In the genomic region with DNA sequence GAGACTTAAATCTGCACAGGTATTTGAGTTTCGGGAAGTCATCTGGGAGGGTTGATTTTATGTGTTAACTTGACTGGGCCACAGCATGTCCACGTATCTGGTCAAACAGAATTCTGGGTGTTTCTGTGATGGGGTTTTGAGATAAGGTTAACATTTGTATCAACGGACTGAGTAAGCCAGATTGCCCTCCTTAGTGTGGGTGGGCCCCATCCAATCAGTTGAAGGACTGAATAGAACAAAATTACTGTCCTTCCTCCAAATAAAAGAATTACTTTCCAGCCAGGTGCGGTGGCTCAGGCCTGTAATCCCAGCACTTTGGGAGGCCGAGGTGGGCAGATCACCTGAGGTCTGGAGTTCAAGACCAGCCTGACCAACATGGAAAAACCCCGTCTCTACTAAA, we compare ENCODE assay signal across 32 cellular contexts.
"Had no signal": no experiment of that assay in that cellular context is flagged by ENCODE, and none has a peak within 500 bp of the region (broad histone marks: within the 10 kb centered on the region; RNA-seq: fewer than 3 reads in every experiment).

No MANE protein-coding gene starts in this region.

- ATAC-seq: activated naive CD4-positive, alpha-beta T cell treated with anti-CD3 and anti-CD28 coated beads, Interleukin-2, amount 50 U/mL, for 72 hours; activated naive CD8-positive, alpha-beta T cell treated with anti-CD3 and anti-CD28 coated beads, Interleukin-2, amount 50 U/mL, for 24 hours; activated T-cell treated with anti-CD3 and anti-CD28 coated beads, Interleukin-2, amount 50 U/mL, for 4 hours; activated T-cell treated with anti-CD3 and anti-CD28 coated beads, Interleukin-2, amount 50 U/mL, for 72 hours; activated T-helper 17 cell treated with anti-CD3 and anti-CD28 coated beads, Interleukin-2, amount 50 U/mL, for 72 hours; body of pancreas had no signal

- FAIRE-seq: astrocyte, bronchial epithelial cell had no signal

- DNase-seq: activated effector memory CD4-positive, alpha-beta T cell treated with anti-CD3 and anti-CD28 coated beads, Interleukin-2, amount 50 U/mL, for 16 hours; activated effector memory CD4-positive, alpha-beta T cell treated with Interleukin-2 at 50 U/mL for 16 hours; activated gamma-delta T cell; activated gamma-delta T cell treated with Interleukin-2 at 50 U/mL for 16 hours; activated naive CD4-positive, alpha-beta T cell; activated naive CD4-positive, alpha-beta T cell treated with anti-CD3 and anti-CD28 coated beads for 36 hours; activated naive CD4-positive, alpha-beta T cell treated with anti-CD3 and anti-CD28 coated beads, Interleukin-2, amount 10 ng/mL, durations not matched to agents 7 days and 5 days; activated naive CD4-positive, alpha-beta T cell treated with anti-CD3 and anti-CD28 coated beads, Interleukin-2, amount 50 U/mL, for 16 hours; activated naive CD4-positive, alpha-beta T cell treated with Interleukin-2 at 50 U/mL for 16 hours; activated naive CD8-positive, alpha-beta T cell treated with anti-CD3 and anti-CD28 coated beads for 36 hours; activated naive CD8-positive, alpha-beta T cell treated with anti-CD3 and anti-CD28 coated beads, Interleukin-2, amount 10 ng/mL, durations not matched to agents 7 days and 5 days; activated naive CD8-positive, alpha-beta T cell treated with anti-CD3 and anti-CD28 coated beads, Interleukin-2, amount 50 U/mL, for 24 hours; activated T-cell treated with anti-CD3 and anti-CD28 coated beads, Interleukin-2, amount 50 U/mL, for 4 hours; activated T-cell treated with anti-CD3 and anti-CD28 coated beads, Interleukin-2, amount 50 U/mL, for 48 hours; activated T-cell treated with anti-CD3 and anti-CD28 coated beads, Interleukin-2, amount 50 U/mL, for 72 hours; adrenal gland; amniotic stem cell; amygdala; anterior cingulate cortex; aorta; body of pancreas; brain microvascular endothelial cell; caudate nucleus; central memory CD4-positive, alpha-beta T cell; cerebellar nuclear complex had no signal

- H3K4me3 ChIP-seq: adrenal gland, ascending aorta, body of pancreas, breast epithelium, cardiac muscle cell had no signal

- H3K27ac ChIP-seq: adrenal gland, ascending aorta, body of pancreas, brain microvascular endothelial cell, breast epithelium, cardiac muscle cell had no signal

- H3K4me1 ChIP-seq: adrenal gland, breast epithelium had no signal

- H3K27me3 ChIP-seq: adrenal gland, ascending aorta, body of pancreas, brain microvascular endothelial cell, breast epithelium, cardiac muscle cell had no signal

- H3K9me3 ChIP-seq: adrenal gland, ascending aorta, body of pancreas, breast epithelium had no signal

- H3K36me3 ChIP-seq: adrenal gland, ascending aorta, brain microvascular endothelial cell, breast epithelium, cardiac muscle cell had no signal
